11 cellular contexts compared by ENCODE assay signal in genomic region chr5:140711794-140712193, GRCh38. TPM values are rescaled to one million over a fixed set of nuclear protein-coding genes. Genes with fewer than 3 reads are reported as not detected.
A peak's percentile ranks its signal among the peaks of the same experiment; 100 is the strongest.
DNase-seq lines count a peak whose midpoint lies in the region; ATAC-seq, FAIRE-seq and TF ChIP-seq lines count a peak whose summit lies in the region.
"Had no signal": no experiment of that assay in that cellular context is flagged by ENCODE, and none has a peak within 500 bp of the region (broad histone marks: within the 10 kb centered on the region; RNA-seq: fewer than 3 reads in every experiment).

No MANE protein-coding gene starts in this region.

- H3K4me1 Mint-ChIP-seq in central memory CD8-positive, alpha-beta T cell = peaks cover 23% of the 10 kb centered on the region
- peaks cover 22 to 29% of the 10 kb centered on the region in 2 donors for H3K4me1 Mint-ChIP-seq in natural killer cell treated with Interleukin-12 subunit alpha and Interleukin-12 subunit beta and Interleukin-15 and Interleukin-18, amount 100 ng/mL, for 72 hours (ENCODE audit: low read depth in 2 of 2)

- ATAC-seq in central memory CD8-positive, alpha-beta T cell (replicated peaks; ENCODE audit: extremely low read depth, poor library complexity, severe bottlenecking) = no peak
- ATAC-seq in natural killer cell treated with Interleukin-12 subunit alpha and Interleukin-12 subunit beta and Interleukin-15 and Interleukin-18, amount 100 ng/mL, for 72 hours = no peak

- no peaks in the 10 kb centered on the region for H3K27me3 ChIP-seq in A673 (replicated peaks; ENCODE audit: insufficient read depth, low read depth, low read length, poor library complexity)
- no peaks in the 10 kb centered on the region for H3K27me3 ChIP-seq in HUES6 (ENCODE audit: control insufficient read depth, insufficient read depth, low read length)
- H3K27me3 ChIP-seq: SJSA1 had no signal

- H3K4me1 ChIP-seq in A673 (ENCODE audit: insufficient read depth, low read length, poor library complexity, severe bottlenecking) (no peaks in the 10 kb centered on the region), HUES6 (ENCODE audit: control insufficient read depth, insufficient read depth, low read length) (no peaks in the 10 kb centered on the region)

- POLR2A ChIA-PET in A673 (lab: Charles Lee; ENCODE audit: low non-redundant PET) = no interaction called here

- no peak for FAIRE-seq in HTR-8/SVneo (lab: Jason Lieb, UNC)

- BruUV-seq in A673 (replicated peaks; lab: Mats Ljungman, UMichigan) = no TSS peak

- peak overlapping the region; percentile 100 for H3K4me3 Mint-ChIP-seq in central memory CD8-positive, alpha-beta T cell
- peak overlapping the region; percentile 98 for H3K4me3 Mint-ChIP-seq in natural killer cell treated with Interleukin-12 subunit alpha and Interleukin-12 subunit beta and Interleukin-15 and Interleukin-18, amount 100 ng/mL, for 72 hours

- no peak overlapping the region for H3K27ac ChIP-seq in A673 (ENCODE audit: low read depth, low read length, poor library complexity, severe bottlenecking)
- no peak overlapping the region for H3K27ac ChIP-seq in HUES6 (ENCODE audit: low read depth, low read length)
- H3K27ac ChIP-seq: HL-60, SJSA1 had no signal

- peaks cover 9% of the 10 kb centered on the region for H3K27me3 Mint-ChIP-seq in central memory CD8-positive, alpha-beta T cell
- no peaks in the 10 kb centered on the region for H3K27me3 Mint-ChIP-seq in natural killer cell treated with Interleukin-12 subunit alpha and Interleukin-12 subunit beta and Interleukin-15 and Interleukin-18, amount 100 ng/mL, for 72 hours

- CTCF ChIA-PET in A673 (lab: Charles Lee) = no interaction called here

- DNase-seq in A673 (ENCODE audit: low spot score) (no peak), HK-2 (ENCODE audit: unreplicated experiment) (no peak), foreskin melanocyte (no peak), HTR-8/SVneo (ENCODE audit: insufficient read length, low spot score) (no peak)
- no peak for DNase-seq in central memory CD8-positive, alpha-beta T cell (ENCODE audit: low spot score in 2 of 2)
- DNase-seq in natural killer cell treated with Interleukin-12 subunit alpha and Interleukin-12 subunit beta and Interleukin-15 and Interleukin-18, amount 100 ng/mL, for 72 hours (ENCODE audit: low spot score) = no peak
- no peak for DNase-seq in stimulated activated CD8-positive, alpha-beta memory T cell treated with anti-CD3 and anti-CD28 coated beads, Interleukin-4, amount 100 ng/mL, for 48 hours

- no peaks in the 10 kb centered on the region for H3K36me3 ChIP-seq in A673 (ENCODE audit: insufficient read depth, low read length, poor library complexity, severe bottlenecking)
- H3K36me3 ChIP-seq in HUES6 (ENCODE audit: control insufficient read depth, insufficient read depth, low read length) = peaks cover 7% of the 10 kb centered on the region; the same call in 1 of the 2 replicates

- no peaks in the 10 kb centered on the region for H3K9me3 ChIP-seq in A673 (ENCODE audit: low read depth, low read length, poor library complexity, severe bottlenecking)
- no peaks in the 10 kb centered on the region for H3K9me3 ChIP-seq in HUES6 (ENCODE audit: control insufficient read depth, insufficient read depth, low read depth, low read length)
- H3K9me3 ChIP-seq: SJSA1 had no signal

- intact Hi-C loops in A673 (cut with micrococcal nuclease; ENCODE audit: unreplicated experiment) = loop anchor here (5.0 to 10.0 kb wide), 2 partner anchors 157 to 464 kb away; partner anchors contain the start of gene SRA1

- H3K27ac Mint-ChIP-seq in central memory CD8-positive, alpha-beta T cell (ENCODE audit: low read depth) = peak overlapping the region; percentile 100
- peak overlapping the region; percentile 97 to 98 for H3K27ac Mint-ChIP-seq in natural killer cell treated with Interleukin-12 subunit alpha and Interleukin-12 subunit beta and Interleukin-15 and Interleukin-18, amount 100 ng/mL, for 72 hours

- peaks cover 6% of the 10 kb centered on the region for H3K9me3 Mint-ChIP-seq in central memory CD8-positive, alpha-beta T cell
- no peaks in the 10 kb centered on the region for H3K9me3 Mint-ChIP-seq in natural killer cell treated with Interleukin-12 subunit alpha and Interleukin-12 subunit beta and Interleukin-15 and Interleukin-18, amount 100 ng/mL, for 72 hours

- H3K4me3 ChIP-seq in A673 (ENCODE audit: low read depth, low read length, poor library complexity, severe bottlenecking) (peak overlapping the region; percentile 66), HUES6 (ENCODE audit: low read depth, low read length) (peak overlapping the region; percentile 65; the same call in 1 of the 2 replicates)
- H3K4me3 ChIP-seq: SJSA1 had no signal

- TF ChIP-seq CTCF in A673 (conservative IDR thresholded peaks at IDR 0.05; ENCODE audit: low read depth, low read length) = no peak

- peaks cover 26% of the 10 kb centered on the region for H3K36me3 Mint-ChIP-seq in central memory CD8-positive, alpha-beta T cell (ENCODE audit: insufficient read depth)
- H3K36me3 Mint-ChIP-seq in natural killer cell treated with Interleukin-12 subunit alpha and Interleukin-12 subunit beta and Interleukin-15 and Interleukin-18, amount 100 ng/mL, for 72 hours = no peaks in the 10 kb centered on the region

- no peak overlapping the region for H3K9ac ChIP-seq in HUES6 (ENCODE audit: low read length)

RNA-seq across cellular contexts. Expression of gene ZMAT2, which starts 11.5 kb away (rescaled TPM):
- 64.0 and 68.0 TPM in 2 replicates for total RNA-seq in A673 (2021)
- total RNA-seq in natural killer cell treated with Interleukin-12 subunit alpha and Interleukin-12 subunit beta and Interleukin-15 and Interleukin-18, amount 100 ng/mL, for 72 hours = 10 to 100 TPM; 57.0 to 62.1 TPM

RNA-seq across cellular contexts. Expression of gene HARS2, which starts 20.5 kb away (rescaled TPM):
- total RNA-seq in A673 (2021) = 33.0 and 33.7 TPM in 2 replicates
- total RNA-seq in natural killer cell treated with Interleukin-12 subunit alpha and Interleukin-12 subunit beta and Interleukin-15 and Interleukin-18, amount 100 ng/mL, for 72 hours = 10 to 100 TPM; 28.2 to 33.9 TPM

RNA-seq across cellular contexts. Expression of gene HARS1, which starts 20.6 kb away (rescaled TPM):
- total RNA-seq in A673 (2021) = 95.6 and 101 TPM in 2 replicates
- total RNA-seq in natural killer cell treated with Interleukin-12 subunit alpha and Interleukin-12 subunit beta and Interleukin-15 and Interleukin-18, amount 100 ng/mL, for 72 hours = 100 to 1,000 TPM; 104 to 113 TPM

RNA-seq across cellular contexts. Expression of gene DND1, which starts 38.4 kb away (rescaled TPM):
- 2.3 and 3.0 TPM in 2 replicates for total RNA-seq in A673 (2021)
- total RNA-seq in natural killer cell treated with Interleukin-12 subunit alpha and Interleukin-12 subunit beta and Interleukin-15 and Interleukin-18, amount 100 ng/mL, for 72 hours = 1 to 10 TPM; 3.3 to 7.8 TPM
- total RNA-seq: urinary bladder had no signal

RNA-seq across cellular contexts. Expression of gene WDR55, which starts 47.1 kb away (rescaled TPM):
- total RNA-seq in A673 (2021) = 31.1 and 33.2 TPM in 2 replicates
- 10 to 100 TPM; 43.7 to 52.7 TPM for total RNA-seq in natural killer cell treated with Interleukin-12 subunit alpha and Interleukin-12 subunit beta and Interleukin-15 and Interleukin-18, amount 100 ng/mL, for 72 hours
